1 cellular context compared by ENCODE assay signal in genomic region chr15:78070049-78070698, GRCh38.
TF ChIP-seq lines count a peak whose summit lies in the region.

No MANE protein-coding gene starts in this region.

TF ChIP-seq in GM12878, 131 proteins besides CTCF, POLR2A, EP300 and RAD21:
- peak; percentile 53; the same call in 1 of the 2 replicates for TF ChIP-seq ZNF687 (IDR thresholded peaks at IDR 0.05)
- TF ChIP-seq MTA2 (IDR thresholded peaks at IDR 0.05; ENCODE audit: low read depth) = 0 out of 2 replicates have a peak, but pooled peaks have one; percentile 10
- TF ChIP-seq NFYA (IDR thresholded peaks at IDR 0.05; ENCODE audit: borderline replicate concordance, low read depth, low read length) = no peak
- TF ChIP-seq IKZF1 (conservative IDR thresholded peaks at IDR 0.05) = peak; percentile 30
- no peak for TF ChIP-seq IRF5 (IDR thresholded peaks at IDR 0.05; ENCODE audit: borderline replicate concordance)
- TF ChIP-seq EGR1 (IDR thresholded peaks at IDR 0.05; ENCODE audit: borderline replicate concordance in 1 of 2, low read depth in 2 of 2, low read length in 2 of 2) = 0 out of 3 replicates have a peak, but pooled peaks of 1 of the 2 experiments have one; percentile 25
- TF ChIP-seq HDGF (IDR thresholded peaks at IDR 0.05) = peak; percentile 72; the same call in 1 of the 2 replicates
- TF ChIP-seq SPI1 (IDR thresholded peaks at IDR 0.05; ENCODE audit: borderline replicate concordance, insufficient read depth, low read depth, low read length) = peak; percentile 45; the same call in 1 of the 2 replicates
- TF ChIP-seq LARP7 (IDR thresholded peaks at IDR 0.05) = no peak
- TF ChIP-seq IKZF2 (IDR thresholded peaks at IDR 0.05) = peak in 1 of 2 experiments; percentile 42; a peak in 1 of 4 replicates
- TF ChIP-seq MLLT1 (IDR thresholded peaks at IDR 0.05) = peak; percentile 27; the same call in 1 of the 2 replicates
- TF ChIP-seq NBN (IDR thresholded peaks at IDR 0.05) = 0 out of 2 replicates have a peak, but pooled peaks have one; percentile 28
TF ChIP-seq in GM12878: peak in this region for 9.
